ENCODE assay signal across 20 cellular contexts in the genomic region with DNA sequence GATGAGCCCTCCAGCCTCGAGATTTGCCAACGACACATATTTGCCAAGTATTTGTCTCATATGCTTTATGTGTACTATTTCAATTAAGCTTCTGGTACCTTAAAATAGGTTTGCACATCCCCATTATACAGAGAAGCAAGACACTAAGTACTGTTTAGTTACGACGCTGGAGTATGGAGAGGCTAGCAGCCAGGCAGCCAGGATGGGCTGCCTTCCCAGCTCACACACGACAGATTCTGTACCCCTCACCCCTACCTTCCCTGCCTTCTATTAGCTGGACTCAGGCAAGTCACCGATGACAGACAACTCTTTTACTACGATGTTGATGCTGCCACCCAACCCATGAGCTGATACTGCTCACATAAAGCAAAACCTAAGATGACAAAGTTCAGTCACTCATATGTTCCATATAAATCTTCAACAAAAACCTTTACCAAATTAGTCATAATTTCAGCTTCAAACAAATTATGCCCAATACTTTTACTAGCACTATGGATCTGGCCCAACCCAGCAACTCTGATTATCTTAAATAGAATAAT.
"Had no signal": no experiment of that assay in that cellular context is flagged by ENCODE, and none has a peak within 500 bp of the region (broad histone marks: within the 10 kb centered on the region; RNA-seq: fewer than 3 reads in every experiment).

No MANE protein-coding gene starts in this region.

- H3K27me3 ChIP-seq: heart left ventricle, left lung, ovary, right lobe of liver, thyroid gland had no signal

- H3K9me3 Mint-ChIP-seq: activated B cell treated with CpG ODN at 0.5 μM for 24 hours; activated T-cell treated with anti-CD3 and anti-CD28 coated beads, Interleukin-2, amount 50 U/mL, for 72 hours; naive B cell; T-cell had no signal

- H3K9me3 ChIP-seq: heart left ventricle, left lung, ovary, right lobe of liver, SK-N-SH, thyroid gland had no signal

- DNase-seq: activated B cell treated with CpG ODN at 0.5 μM for 24 hours; activated CD4-positive, alpha-beta T cell treated with anti-CD3 and anti-CD28 coated beads, Interleukin-2, amount 50 U/mL, for 1 hour; activated CD8-positive, alpha-beta memory T cell treated with anti-CD3 and anti-CD28 coated beads, Interleukin-2, amount 50 U/mL, for 4 hours; activated gamma-delta T cell treated with Interleukin-2 at 50 U/mL for 16 hours; activated T-cell treated with anti-CD3 and anti-CD28 coated beads, Interleukin-2, amount 50 U/mL, for 72 hours; aorta; heart left ventricle; kidney; left lung; mammary epithelial cell; naive B cell; ovary; right lobe of liver; SK-N-SH; small intestine; stimulated activated CD4-positive, alpha-beta T cell treated with anti-CD3 and anti-CD28 coated beads, Interleukin-15, amount 100 ng/mL, for 24 hours; stimulated activated CD4-positive, alpha-beta T cell treated with anti-CD3 and anti-CD28 coated beads, Interleukin-2, amount 100 ng/mL, for 48 hours; T-cell; thyroid gland had no signal

- H3K4me3 Mint-ChIP-seq: activated B cell treated with CpG ODN at 0.5 μM for 24 hours; activated T-cell treated with anti-CD3 and anti-CD28 coated beads, Interleukin-2, amount 50 U/mL, for 72 hours; naive B cell; T-cell had no signal

- ATAC-seq: left lung, right lobe of liver, T-cell had no signal

- H3K36me3 ChIP-seq: ovary had no signal

- H3K27ac ChIP-seq: coronary artery, heart left ventricle, left lung, ovary, right lobe of liver, thyroid gland had no signal

- H3K4me1 ChIP-seq: right lobe of liver, thyroid gland had no signal

- H3K27me3 Mint-ChIP-seq: activated B cell treated with CpG ODN at 0.5 μM for 24 hours, naive B cell, T-cell had no signal

- H3K27ac Mint-ChIP-seq: T-cell had no signal

- H3K4me3 ChIP-seq: coronary artery, heart left ventricle, left lung, ovary, right lobe of liver, thyroid gland had no signal
